18 cellular contexts compared by ENCODE assay signal in genomic region chr19:1151037-1151716, GRCh38. TPM values are rescaled to one million over a fixed set of nuclear protein-coding genes. Genes with fewer than 3 reads are reported as not detected.
DNase-seq lines count a peak whose midpoint lies in the region; ATAC-seq and TF ChIP-seq lines count a peak whose summit lies in the region.
"Had no signal": no experiment of that assay in that cellular context is flagged by ENCODE, and none has a peak within 500 bp of the region (broad histone marks: within the 10 kb centered on the region; RNA-seq: fewer than 3 reads in every experiment).

No MANE protein-coding gene starts in this region.

- no peaks in the 10 kb centered on the region for H3K9me3 ChIP-seq in Karpas-422 (ENCODE audit: low read length)
- no peaks in the 10 kb centered on the region for H3K9me3 ChIP-seq in adrenal gland (replicated peaks in 1 of 3)
- no peaks in the 10 kb centered on the region for H3K9me3 ChIP-seq in right lobe of liver
- no peaks in the 10 kb centered on the region for H3K9me3 ChIP-seq in thyroid gland
- H3K9me3 ChIP-seq in PC-3 (ENCODE audit: low read length), result no peaks in the 10 kb centered on the region
- H3K9me3 ChIP-seq: BLaER1, SJSA1 had no signal

- no peaks in the 10 kb centered on the region; the same call in 1 of the 2 replicates for H3K36me3 ChIP-seq in Karpas-422 (ENCODE audit: insufficient read depth, low read length)
- peaks cover 0 to 61% of the 10 kb centered on the region in 2 donors for H3K36me3 ChIP-seq in adrenal gland (replicated peaks in 1 of 2)
- peaks cover 0 to 14% (median 13%) of the 10 kb centered on the region in 4 donors for H3K36me3 ChIP-seq in right lobe of liver
- peaks cover 0 to 10% of the 10 kb centered on the region in 2 donors for H3K36me3 ChIP-seq in thyroid gland
- peaks cover 22% of the 10 kb centered on the region for H3K36me3 ChIP-seq in PC-3 (ENCODE audit: low read depth, low read length)
- peaks cover 26% of the 10 kb centered on the region for H3K36me3 ChIP-seq in brain microvascular endothelial cell (replicated peaks)

- DNase-seq in Karpas-422, result peak; percentile 72
- peak in 2 of 7 donors; percentile 52 to 56 for DNase-seq in adrenal gland
- peak in 2 of 3 donors; percentile 44 to 66 for DNase-seq in right lobe of liver
- no peak for DNase-seq in thyroid gland
- DNase-seq in PC-3, result no peak
- DNase-seq in brain microvascular endothelial cell, result no peak
- no peak for DNase-seq in RKO (ENCODE audit: low spot score)
- DNase-seq: activated naive CD4-positive, alpha-beta T cell; head of caudate nucleus; midbrain; MV-4-11; NCI-H2029; NCI-H524 treated with DMSO at 0.1 percent for 48 hours; T1000 had no signal

- TF ChIP-seq CTCF in adrenal gland (IDR thresholded peaks at IDR 0.05), result no peak
- no peak for TF ChIP-seq CTCF in right lobe of liver (IDR thresholded peaks at IDR 0.05)
- no peak for TF ChIP-seq CTCF in thyroid gland (IDR thresholded peaks at IDR 0.05)
- no peak for TF ChIP-seq CTCF in PC-3 (conservative IDR thresholded peaks at IDR 0.05; ENCODE audit: low read depth, low read length)
- TF ChIP-seq CTCF in brain microvascular endothelial cell (IDR thresholded peaks at IDR 0.05; ENCODE audit: low read depth, low read length, missing control alignments), result no peak

- in situ Hi-C loops in brain microvascular endothelial cell (cut with HindIII; ENCODE audit: low pct_ligation_motif_present, low sequenced_read_pairs), result no loop called here

- H3K9me2 ChIP-seq in Karpas-422 (replicated peaks; ENCODE audit: insufficient read depth, low read length), result no peaks in the 10 kb centered on the region
- H3K9me2 ChIP-seq in PC-3 (replicated peaks; ENCODE audit: low read length), result no peaks in the 10 kb centered on the region

- 65 to 89% (median 69%) methylated on average over 1 to 12 of the region's 12 CpGs for WGBS in adrenal gland, 4 donors
- WGBS in right lobe of liver (ENCODE audit: insufficient coverage, low coverage, low lambda C conversion rate, missing lambda C conversion rate), result 90% methylated on average over 2 of the region's 12 CpGs
- WGBS in thyroid gland, 2 donors, result 79 to 100% methylated on average over 2 to 5 of the region's 12 CpGs

- no peak overlapping the region for H3K4me2 ChIP-seq in Karpas-422 (ENCODE audit: low read depth, low read length, poor library complexity, severe bottlenecking)
- no peak overlapping the region for H3K4me2 ChIP-seq in PC-3 (ENCODE audit: low read length)
- H3K4me2 ChIP-seq: BLaER1 had no signal

- H3K27me3 ChIP-seq in Karpas-422 (ENCODE audit: low read length) (no peaks in the 10 kb centered on the region), adrenal gland (no peaks in the 10 kb centered on the region), right lobe of liver (no peaks in the 10 kb centered on the region), thyroid gland (no peaks in the 10 kb centered on the region), PC-3 (ENCODE audit: low read length) (no peaks in the 10 kb centered on the region), brain microvascular endothelial cell (replicated peaks) (no peaks in the 10 kb centered on the region)
- H3K27me3 ChIP-seq: BLaER1, SJSA1 had no signal

- H4K20me1 ChIP-seq in Karpas-422 (ENCODE audit: insufficient read depth, low read depth, low read length) (no peaks in the 10 kb centered on the region), PC-3 (ENCODE audit: low read length) (peaks cover 9% of the 10 kb centered on the region; the same call in 1 of the 2 replicates)

- H3K27ac ChIP-seq in Karpas-422 (ENCODE audit: low read length) (no peak overlapping the region), adrenal gland (peak overlapping the region; percentile 6 to 97 (median 71)), right lobe of liver (peak overlapping the region; percentile 32 to 76 (median 62)), thyroid gland (peak overlapping the region; percentile 63 to 72 (median 69)), PC-3 (ENCODE audit: low read length) (no peak overlapping the region), brain microvascular endothelial cell (no peak overlapping the region)
- H3K27ac ChIP-seq: BLaER1, SJSA1 had no signal

- H3K79me2 ChIP-seq in Karpas-422 (ENCODE audit: low read length) (no peaks in the 10 kb centered on the region), PC-3 (ENCODE audit: low read length) (peaks cover 24% of the 10 kb centered on the region)

- TF ChIP-seq POLR2A in adrenal gland (IDR thresholded peaks at IDR 0.05), result no peak
- TF ChIP-seq POLR2A in right lobe of liver (IDR thresholded peaks at IDR 0.05), result no peak
- no peak for TF ChIP-seq POLR2A in thyroid gland (IDR thresholded peaks at IDR 0.05)

- no peaks in the 10 kb centered on the region for H3K4me1 ChIP-seq in Karpas-422 (ENCODE audit: low read length)
- peaks cover 37 to 53% of the 10 kb centered on the region in 2 donors for H3K4me1 ChIP-seq in adrenal gland (replicated peaks in 1 of 2)
- peaks cover 0 to 24% (median 9%) of the 10 kb centered on the region in 4 donors for H3K4me1 ChIP-seq in right lobe of liver
- peaks cover 17 to 47% of the 10 kb centered on the region in 2 donors for H3K4me1 ChIP-seq in thyroid gland
- no peaks in the 10 kb centered on the region for H3K4me1 ChIP-seq in PC-3 (ENCODE audit: insufficient read depth, low read length)
- H3K4me1 ChIP-seq: BLaER1, SJSA1 had no signal

- no peak overlapping the region for H3K9ac ChIP-seq in Karpas-422 (ENCODE audit: low read length)
- no peak overlapping the region for H3K9ac ChIP-seq in PC-3 (ENCODE audit: low read length)
- H3K9ac ChIP-seq: BLaER1 had no signal

- ATAC-seq in right lobe of liver, result peak in 3 of 4 donors; percentile 6 to 29 (median 14)
- ATAC-seq in PC-3, result no peak
- ATAC-seq: esophagus mucosa, K562 had no signal

- no peaks in the 10 kb centered on the region for H3F3A ChIP-seq in PC-3 (ENCODE audit: low read length, unreplicated experiment)

- no TSS peak for BruUV-seq in PC-3 (replicated peaks; lab: Mats Ljungman, UMichigan)

- CTCF ChIA-PET in PC-3 (lab: Charles Lee), result no interaction called here

- H3K4me3 ChIP-seq in Karpas-422 (ENCODE audit: low read length) (no peak overlapping the region), adrenal gland (no peak overlapping the region), right lobe of liver (no peak overlapping the region), thyroid gland (replicated peaks in 1 of 3) (no peak overlapping the region), PC-3 (ENCODE audit: low read length) (no peak overlapping the region), brain microvascular endothelial cell (ENCODE audit: low read depth, low read length) (no peak overlapping the region)
- H3K4me3 ChIP-seq: BLaER1, K562, SJSA1 had no signal

- H2AFZ ChIP-seq in Karpas-422 (ENCODE audit: low read length) (no peak overlapping the region), PC-3 (ENCODE audit: low read length) (no peak overlapping the region)

- POLR2A ChIA-PET in PC-3 (lab: Charles Lee; ENCODE audit: unreplicated experiment), result no interaction called here

- intact Hi-C loops in adrenal gland (cut with DNase I), result no loop called here
- intact Hi-C loops in right lobe of liver (cut with DNase I), result no loop called here
- intact Hi-C loops in thyroid gland (cut with DNase I), result no loop called here
- intact Hi-C loops in PC-3 (cut with micrococcal nuclease), result no loop called here

RNA-seq across cellular contexts. Expression of gene SBNO2, which starts 22.9 kb away (rescaled TPM):
- 7.9 and 17.1 TPM in 2 replicates for total RNA-seq in Karpas-422 (2014; rRNA removed; shearing (Covaris generic); ENCODE audit: low replicate concordance)
- 100 to 1,000 TPM in 3 of 8 donors, 10 to 100 TPM in 5; 33.0 to 176 (median 77.2) TPM for total RNA-seq in adrenal gland
- polyA plus RNA-seq in adrenal gland, result 100 to 1,000 TPM in 1 of 3 donors, 10 to 100 TPM in 2; 13.6 to 118 (median 84.2) TPM
- 10 to 100 TPM; 21.5 to 54.4 (median 25.5) TPM for total RNA-seq in right lobe of liver
- 10 to 100 TPM; 22.8 to 69.0 (median 25.5) TPM for total RNA-seq in thyroid gland
- total RNA-seq in PC-3 (2014; rRNA removed), result 62.4 and 75.0 TPM in 2 replicates

RNA-seq across cellular contexts. Expression of gene GPX4, which starts 47.4 kb away (rescaled TPM):
- 286 and 423 TPM in 2 replicates for total RNA-seq in Karpas-422 (2014; rRNA removed; shearing (Covaris generic); ENCODE audit: low replicate concordance)
- total RNA-seq in adrenal gland (1,000 to 10,000 TPM in 1 of 8 donors, 100 to 1,000 TPM in 7; 385 to 1,424 (median 704) TPM), right lobe of liver (100 to 1,000 TPM; 204 to 389 (median 212) TPM), thyroid gland (100 to 1,000 TPM; 350 to 485 (median 414) TPM), PC-3 (2014; rRNA removed) (517 and 644 TPM in 2 replicates)
- polyA plus RNA-seq in adrenal gland, result 1,000 to 10,000 TPM in 2 of 3 donors, 100 to 1,000 TPM in 1; 420 to 1,267 (median 1,035) TPM

RNA-seq across cellular contexts. Expression of gene STK11, which starts 54.4 kb away (rescaled TPM):
- total RNA-seq in Karpas-422 (2014; rRNA removed; shearing (Covaris generic); ENCODE audit: low replicate concordance), result 40.3 and 102 TPM in 2 replicates
- total RNA-seq in adrenal gland (100 to 1,000 TPM in 3 of 8 donors, 10 to 100 TPM in 5; 53.5 to 117 (median 93.7) TPM), right lobe of liver (10 to 100 TPM; 23.8 to 34.0 (median 29.5) TPM), thyroid gland (10 to 100 TPM; 60.2 to 83.4 (median 71.1) TPM), PC-3 (2014; rRNA removed) (82.4 and 93.0 TPM in 2 replicates)
- 100 to 1,000 TPM in 1 of 3 donors, 10 to 100 TPM in 2; 37.8 to 148 (median 94.5) TPM for polyA plus RNA-seq in adrenal gland

RNA-seq across cellular contexts. Expression of gene POLR2E, which starts 56.0 kb away (rescaled TPM):
- 117 and 222 TPM in 2 replicates for total RNA-seq in Karpas-422 (2014; rRNA removed; shearing (Covaris generic); ENCODE audit: low replicate concordance)
- total RNA-seq in adrenal gland (100 to 1,000 TPM in 7 of 8 donors, 10 to 100 TPM in 1; 94.0 to 231 (median 171) TPM), right lobe of liver (100 to 1,000 TPM; 112 to 256 (median 131) TPM), thyroid gland (100 to 1,000 TPM in 3 of 4 donors, 10 to 100 TPM in 1; 87.6 to 264 (median 163) TPM), PC-3 (2014; rRNA removed) (335 and 375 TPM in 2 replicates)
- 100 to 1,000 TPM in 2 of 3 donors, 10 to 100 TPM in 1; 74.7 to 132 (median 109) TPM for polyA plus RNA-seq in adrenal gland

Comparison
In these comparisons a context has a peak if more than half of its experiments do, and no peak if none do; other contexts are left out.
1. DNase-seq: peak in Karpas-422 (single experiment) and right lobe of liver (2 of 3); none in thyroid gland (0 of 2), PC-3 (single experiment), brain microvascular endothelial cell (single experiment) and RKO (single experiment).
2. H3K27ac ChIP-seq: peak in adrenal gland (5 of 5), right lobe of liver (3 of 3) and thyroid gland (3 of 3); none in Karpas-422 (single experiment), PC-3 (single experiment) and brain microvascular endothelial cell (single experiment).